In the genomic region with DNA sequence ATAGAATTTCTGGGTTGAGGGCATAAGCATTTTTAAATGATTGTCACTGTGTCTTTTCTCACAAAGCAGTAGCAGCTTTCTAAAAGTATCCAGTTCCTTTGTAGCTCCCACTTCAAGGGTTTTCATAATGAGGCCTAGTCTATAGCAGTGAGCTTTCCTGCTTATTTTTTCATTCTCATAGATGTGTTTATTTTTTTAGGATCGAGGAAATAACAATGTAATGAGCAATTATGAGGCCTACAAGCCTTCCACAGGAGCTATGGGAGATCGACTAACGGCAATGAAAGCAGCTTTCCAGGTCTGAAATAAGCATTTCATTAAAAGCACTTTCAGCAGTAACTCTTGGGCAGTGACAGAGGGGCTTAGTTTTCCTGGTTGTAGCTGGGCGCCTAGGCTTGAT, we compare ENCODE assay signal across 18 cellular contexts. TPM values are rescaled to one million over a fixed set of nuclear protein-coding genes. Genes with fewer than 3 reads are reported as not detected.
DNase-seq lines count a peak whose midpoint lies in the region; ATAC-seq, FAIRE-seq and TF ChIP-seq lines count a peak whose summit lies in the region.
"Had no signal": no experiment of that assay in that cellular context is flagged by ENCODE, and none has a peak within 500 bp of the region (broad histone marks: within the 10 kb centered on the region; RNA-seq: fewer than 3 reads in every experiment).

No MANE protein-coding gene starts in this region.

- H4K20me1 ChIP-seq in GM23248 (ENCODE audit: insufficient read depth) = no peaks in the 10 kb centered on the region
- H4K20me1 ChIP-seq in astrocyte (ENCODE audit: insufficient read depth, low read length) = peaks cover 62% of the 10 kb centered on the region

- no peak for TF ChIP-seq CTCF in astrocyte (IDR thresholded peaks at IDR 0.05; ENCODE audit: insufficient read depth, low read depth, low read length)

- intact Hi-C loops in posterior cingulate gyrus (cut with DNase I) = no loop called here

- no peak for DNase-seq in activated T-cell treated with anti-CD3 and anti-CD28 coated beads, Interleukin-2, amount 50 U/mL, for 24 hours
- DNase-seq in activated T-cell treated with anti-CD3 and anti-CD28 coated beads, Interleukin-2, amount 50 U/mL, for 4 hours = no peak
- DNase-seq in GM23248 = peak; percentile 24
- DNase-seq in astrocyte (ENCODE audit: low read depth) = no peak
- DNase-seq in memory B cell (ENCODE audit: low spot score in 2 of 2) = no peak
- no peak for DNase-seq in posterior cingulate gyrus
- no peak for DNase-seq in SHP77 (lab: John Stamatoyannopoulos, UW)
- no peak for DNase-seq in NCI-H2227 treated with DMSO at 0.1 percent for 48 hours (lab: John Stamatoyannopoulos, UW)
- DNase-seq: DND-41, Kasumi-1, MV-4-11, NCI-H1417, NCI-H187 treated with DMSO at 0.1 percent for 48 hours, NCI-H2171, NCI-H446 treated with DMSO at 0.1 percent for 48 hours, PC-3 had no signal

- H3K9me2 ChIP-seq in GM23248 (ENCODE audit: insufficient read depth) = no peaks in the 10 kb centered on the region

- peak overlapping the region; percentile 42 for H3K27ac Mint-ChIP-seq in activated T-cell treated with anti-CD3 and anti-CD28 coated beads, Interleukin-2, amount 50 U/mL, for 24 hours
- H3K27ac Mint-ChIP-seq in astrocyte (ENCODE audit: unreplicated experiment) (no peak overlapping the region), memory B cell (peak overlapping the region; percentile 55)

- H3K4me2 ChIP-seq in GM23248 (ENCODE audit: unreplicated experiment) (no peak overlapping the region), astrocyte (ENCODE audit: low read length) (no peak overlapping the region)

- no peaks in the 10 kb centered on the region for H3K27me3 Mint-ChIP-seq in activated T-cell treated with anti-CD3 and anti-CD28 coated beads, Interleukin-2, amount 50 U/mL, for 24 hours
- H3K27me3 Mint-ChIP-seq in activated T-cell treated with anti-CD3 and anti-CD28 coated beads, Interleukin-2, amount 50 U/mL, for 4 hours (ENCODE audit: low read depth) = no peaks in the 10 kb centered on the region
- H3K27me3 Mint-ChIP-seq in astrocyte (ENCODE audit: low read depth, unreplicated experiment) (no peaks in the 10 kb centered on the region), memory B cell (no peaks in the 10 kb centered on the region)

- H3K9me3 ChIP-seq in GM23248 (ENCODE audit: low read depth) (no peaks in the 10 kb centered on the region), astrocyte (ENCODE audit: insufficient read depth, low read depth, low read length) (no peaks in the 10 kb centered on the region)

- H3K27me3 ChIP-seq in GM23248 (replicated peaks; ENCODE audit: insufficient read depth) (no peaks in the 10 kb centered on the region), astrocyte (ENCODE audit: insufficient read depth, low read length) (no peaks in the 10 kb centered on the region)

- peaks cover 16% of the 10 kb centered on the region for H3K4me1 Mint-ChIP-seq in activated T-cell treated with anti-CD3 and anti-CD28 coated beads, Interleukin-2, amount 50 U/mL, for 24 hours (ENCODE audit: low read depth)
- H3K4me1 Mint-ChIP-seq in activated T-cell treated with anti-CD3 and anti-CD28 coated beads, Interleukin-2, amount 50 U/mL, for 4 hours (ENCODE audit: low read depth) = peaks cover 6% of the 10 kb centered on the region
- H3K4me1 Mint-ChIP-seq in astrocyte (ENCODE audit: low read depth, unreplicated experiment) (no peaks in the 10 kb centered on the region), memory B cell (peaks cover 16% of the 10 kb centered on the region)

- H3F3A ChIP-seq in GM23248 (ENCODE audit: insufficient read depth) = peaks cover 85% of the 10 kb centered on the region

- no peak for ATAC-seq in activated T-cell treated with anti-CD3 and anti-CD28 coated beads, Interleukin-2, amount 50 U/mL, for 4 hours
- no peak for ATAC-seq in memory B cell (ENCODE audit: low read depth)
- ATAC-seq: PC-3 had no signal

- FAIRE-seq in astrocyte (lab: Jason Lieb, UNC) = no peak

- H3K4me3 Mint-ChIP-seq in activated T-cell treated with anti-CD3 and anti-CD28 coated beads, Interleukin-2, amount 50 U/mL, for 24 hours = no peak overlapping the region
- H3K4me3 Mint-ChIP-seq in activated T-cell treated with anti-CD3 and anti-CD28 coated beads, Interleukin-2, amount 50 U/mL, for 4 hours = no peak overlapping the region
- H3K4me3 Mint-ChIP-seq in astrocyte (ENCODE audit: unreplicated experiment) (no peak overlapping the region), memory B cell (no peak overlapping the region)

- WGBS in GM23248 (ENCODE audit: low coverage in 1 of 2, low lambda C conversion rate in 2 of 2, missing lambda C conversion rate in 2 of 2), 2 experiments = 59 to 64% methylated on average over 4 of the region's 4 CpGs

- H3K9me3 Mint-ChIP-seq in activated T-cell treated with anti-CD3 and anti-CD28 coated beads, Interleukin-2, amount 50 U/mL, for 24 hours = no peaks in the 10 kb centered on the region
- no peaks in the 10 kb centered on the region for H3K9me3 Mint-ChIP-seq in activated T-cell treated with anti-CD3 and anti-CD28 coated beads, Interleukin-2, amount 50 U/mL, for 4 hours
- H3K9me3 Mint-ChIP-seq in astrocyte (ENCODE audit: unreplicated experiment) = no peaks in the 10 kb centered on the region
- no peaks in the 10 kb centered on the region for H3K9me3 Mint-ChIP-seq in memory B cell

- in situ Hi-C loops in GM23248 (cut with MboI) = no loop called here

- H2AFZ ChIP-seq in GM23248 (no peak overlapping the region), astrocyte (ENCODE audit: low read depth, low read length) (no peak overlapping the region)

- peak overlapping the region; percentile 23 for H3K27ac ChIP-seq in GM23248
- peak overlapping the region; percentile 7 for H3K27ac ChIP-seq in astrocyte (ENCODE audit: low read depth, low read length)
- H3K27ac ChIP-seq: C4-2B, SK-N-MC had no signal

- H3K79me2 ChIP-seq in GM23248 (ENCODE audit: insufficient read depth) (peaks cover 47% of the 10 kb centered on the region), astrocyte (ENCODE audit: insufficient read depth, low read length) (peaks cover 31% of the 10 kb centered on the region)

- no peak overlapping the region for H3K4me3 ChIP-seq in GM23248
- no peak overlapping the region for H3K4me3 ChIP-seq in astrocyte (ENCODE audit: insufficient read depth, low read depth, low read length)
- H3K4me3 ChIP-seq: SK-N-MC had no signal

- H3K36me3 Mint-ChIP-seq in activated T-cell treated with anti-CD3 and anti-CD28 coated beads, Interleukin-2, amount 50 U/mL, for 24 hours (ENCODE audit: low read depth) = peaks cover 100% of the 10 kb centered on the region
- H3K36me3 Mint-ChIP-seq in activated T-cell treated with anti-CD3 and anti-CD28 coated beads, Interleukin-2, amount 50 U/mL, for 4 hours (ENCODE audit: insufficient read depth) = peaks cover 51% of the 10 kb centered on the region
- peaks cover 26% of the 10 kb centered on the region for H3K36me3 Mint-ChIP-seq in astrocyte (ENCODE audit: low read depth, unreplicated experiment)
- peaks cover 42% of the 10 kb centered on the region for H3K36me3 Mint-ChIP-seq in memory B cell

- H3K9ac ChIP-seq in GM23248 = peak overlapping the region; percentile 29; the same call in 1 of the 2 replicates
- peak overlapping the region; percentile 20 for H3K9ac ChIP-seq in astrocyte (ENCODE audit: low read length)

- H3K4me1 ChIP-seq in GM23248 (ENCODE audit: insufficient read depth) = peaks cover 4% of the 10 kb centered on the region; the same call in 1 of the 2 replicates
- H3K4me1 ChIP-seq in astrocyte (ENCODE audit: insufficient read depth, low read length) = no peaks in the 10 kb centered on the region

- peaks cover 93% of the 10 kb centered on the region for H3K36me3 ChIP-seq in GM23248 (ENCODE audit: low read depth)
- peaks cover 83% of the 10 kb centered on the region for H3K36me3 ChIP-seq in astrocyte (ENCODE audit: insufficient read depth, low read length)

RNA-seq across cellular contexts. Expression of a gene that starts 10.6 kb away (rescaled TPM):
- 100 to 1,000 TPM; 272 to 298 (median 280) TPM for total RNA-seq in activated T-cell treated with anti-CD3 and anti-CD28 coated beads, Interleukin-2, amount 50 U/mL, for 4 hours
- 36.2 and 60.5 TPM in 2 replicates for total RNA-seq in GM23248 (2014; rRNA removed; shearing (Covaris generic))
- 178 and 180 TPM in 2 replicates for polyA plus RNA-seq in GM23248 (2016; fragmentation: Nextera tagmentation; extraction: Ambion mirVana)
- 110 and 116 TPM in 2 replicates for total RNA-seq in astrocyte

RNA-seq across cellular contexts. Expression of a gene that starts 10.8 kb away (rescaled TPM):
- 100 to 1,000 TPM; 123 to 169 (median 157) TPM for total RNA-seq in activated T-cell treated with anti-CD3 and anti-CD28 coated beads, Interleukin-2, amount 50 U/mL, for 4 hours
- 38.1 and 47.3 TPM in 2 replicates for total RNA-seq in GM23248 (2014; rRNA removed; shearing (Covaris generic))
- 27.6 and 29.2 TPM in 2 replicates for polyA plus RNA-seq in GM23248 (2016; fragmentation: Nextera tagmentation; extraction: Ambion mirVana)
- total RNA-seq in astrocyte = 41.8 and 50.2 TPM in 2 replicates

RNA-seq across cellular contexts. Expression of a gene that starts 25.8 kb away (rescaled TPM):
- 10 to 100 TPM; 81.4 to 87.9 (median 83.8) TPM for total RNA-seq in activated T-cell treated with anti-CD3 and anti-CD28 coated beads, Interleukin-2, amount 50 U/mL, for 4 hours
- 85.1 and 88.5 TPM in 2 replicates for total RNA-seq in GM23248 (2014; rRNA removed; shearing (Covaris generic))
- polyA plus RNA-seq in GM23248 (2016; fragmentation: Nextera tagmentation; extraction: Ambion mirVana) = 28.9 and 29.3 TPM in 2 replicates
- 33.9 and 34.5 TPM in 2 replicates for total RNA-seq in astrocyte

RNA-seq across cellular contexts. Expression of a gene that starts 42.7 kb away (rescaled TPM):
- 100 to 1,000 TPM in 1 of 3 donors, 10 to 100 TPM in 2; 95.1 to 112 (median 95.3) TPM for total RNA-seq in activated T-cell treated with anti-CD3 and anti-CD28 coated beads, Interleukin-2, amount 50 U/mL, for 4 hours
- total RNA-seq in GM23248 (2014; rRNA removed; shearing (Covaris generic)) = 49.6 and 52.6 TPM in 2 replicates
- 33.9 and 37.2 TPM in 2 replicates for polyA plus RNA-seq in GM23248 (2016; fragmentation: Nextera tagmentation; extraction: Ambion mirVana)
- total RNA-seq in astrocyte = 120 and 125 TPM in 2 replicates

RNA-seq across cellular contexts. Expression of a gene that starts 43.3 kb away (rescaled TPM):
- 100 to 1,000 TPM in 2 of 3 donors, 10 to 100 TPM in 1; 99.5 to 103 (median 102) TPM for total RNA-seq in activated T-cell treated with anti-CD3 and anti-CD28 coated beads, Interleukin-2, amount 50 U/mL, for 4 hours
- total RNA-seq in GM23248 (2014; rRNA removed; shearing (Covaris generic)) = 72.2 and 74.2 TPM in 2 replicates
- 60.5 and 61.6 TPM in 2 replicates for polyA plus RNA-seq in GM23248 (2016; fragmentation: Nextera tagmentation; extraction: Ambion mirVana)
- 92.8 and 95.6 TPM in 2 replicates for total RNA-seq in astrocyte
